Comparison of ENCODE assay signal across 8 cellular contexts in the genomic region with DNA sequence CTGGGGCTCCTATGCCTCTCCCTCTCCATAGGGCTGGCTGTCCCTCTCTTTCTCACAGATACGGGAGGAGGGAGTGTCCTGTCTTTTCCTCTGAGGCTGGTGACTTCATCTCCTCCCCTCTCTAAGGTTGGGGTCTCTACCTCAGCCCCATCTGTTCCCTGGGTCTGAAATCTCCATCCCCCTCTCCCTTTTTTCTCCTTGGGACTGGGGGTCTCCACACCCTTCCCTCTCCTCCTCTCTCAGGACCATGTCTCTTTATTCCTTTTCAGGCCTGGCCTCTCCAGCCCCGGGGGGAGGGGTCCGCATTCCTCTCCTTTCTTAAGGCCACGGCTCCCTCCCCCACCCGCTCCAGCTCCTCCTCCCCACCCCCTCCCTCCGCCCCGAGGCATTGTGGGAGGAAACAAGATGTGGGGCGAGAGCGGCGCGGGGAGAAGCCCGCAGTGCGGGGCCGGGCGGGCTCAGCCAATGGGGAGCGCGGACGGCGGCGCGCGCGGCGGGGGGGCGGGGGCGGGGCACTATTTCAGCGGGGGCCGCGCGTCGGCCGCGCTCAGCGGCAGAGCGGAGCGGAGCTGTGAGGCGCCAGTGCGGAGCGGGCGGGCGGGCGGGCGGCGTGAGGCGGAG. TPM values are rescaled to one million over a fixed set of nuclear protein-coding genes. Genes with fewer than 3 reads are reported as not detected.
DNase-seq lines count a peak whose midpoint lies in the region; ATAC-seq, FAIRE-seq and TF ChIP-seq lines count a peak whose summit lies in the region.

A gene (plus strand): TSS at position 550 of the 621 bp plus-strand sequence. CDS start 3,672 bp downstream, outside the sequence.

- no peak for FAIRE-seq in D721Med (lab: Jason Lieb, UNC)

- peaks cover 40% of the 10 kb centered on the region for H4K20me1 ChIP-seq in PC-9 (ENCODE audit: insufficient read depth)

- no peaks in the 10 kb centered on the region for H3K9me2 ChIP-seq in PC-9 (ENCODE audit: insufficient read depth)

- H2AFZ ChIP-seq in PC-9 = peak within 1 kb of the TSS; percentile 79

- H3K4me3 Mint-ChIP-seq in activated T-cell treated with anti-CD3 and anti-CD28 coated beads, Interleukin-2, amount 50 U/mL, for 4 hours = peak within 1 kb of the TSS; percentile 90

- H3K9ac ChIP-seq in muscle layer of colon (ENCODE audit: low read length) = peak within 1 kb of the TSS; percentile 71

- peaks cover 10% of the 10 kb centered on the region; the same call in 1 of the 2 replicates for H3F3A ChIP-seq in PC-9 (ENCODE audit: insufficient read depth, low read depth)

- peaks cover 46% of the 10 kb centered on the region for H3K79me2 ChIP-seq in PC-9 (ENCODE audit: low read depth)

- DNase-seq in D721Med (ENCODE audit: insufficient read length, low spot score) (peak; percentile 86), PC-9 (peak; percentile 64 to 86)
- DNase-seq in Jurkat, Clone E6-1 (ENCODE audit: low read depth, low spot score) = peak; percentile 82
- DNase-seq in activated T-cell treated with anti-CD3 and anti-CD28 coated beads, Interleukin-2, amount 50 U/mL, for 4 hours = peak; percentile 88
- peak; percentile 77 to 78 for DNase-seq in stimulated activated CD8-positive, alpha-beta memory T cell treated with anti-CD3 and anti-CD28 coated beads, Interleukin-7, amount 100 ng/mL, for 1 hour (ENCODE audit: low read depth in 2 of 2)

- H3K27me3 Mint-ChIP-seq in activated T-cell treated with anti-CD3 and anti-CD28 coated beads, Interleukin-2, amount 50 U/mL, for 4 hours (ENCODE audit: low read depth) = no peaks in the 10 kb centered on the region

- peaks cover 16% of the 10 kb centered on the region for H3K36me3 Mint-ChIP-seq in activated T-cell treated with anti-CD3 and anti-CD28 coated beads, Interleukin-2, amount 50 U/mL, for 4 hours (ENCODE audit: insufficient read depth)

- H3K27ac ChIP-seq in PC-9 (no peak within 1 kb of the TSS), muscle layer of colon (ENCODE audit: low read depth, low read length) (peak within 1 kb of the TSS; percentile 92)

- POLR2A ChIA-PET in PC-9 (lab: Charles Lee; ENCODE audit: unreplicated experiment) = interaction anchor here (0.6 to 0.7 kb wide), 5 partner anchors 75 to 270 kb away, joined by 5 to 20 read pairs (median 8); no protein-coding TSS in a partner anchor

- no TSS peak for BruUV-seq in PC-9 (replicated peaks; lab: Mats Ljungman, UMichigan)

- H3K36me3 ChIP-seq in PC-9 (ENCODE audit: low read depth) = peaks cover 29% of the 10 kb centered on the region
- peaks cover 12% of the 10 kb centered on the region for H3K36me3 ChIP-seq in muscle layer of colon (ENCODE audit: insufficient read depth, low read length)

- TF ChIP-seq CTCF in D721Med (IDR thresholded peaks at IDR 0.05; ENCODE audit: insufficient read depth, missing control alignments) (no peak), PC-9 (conservative IDR thresholded peaks at IDR 0.05) (no peak)

- ATAC-seq in GM21529 (IDR thresholded peaks at IDR 0.05; ENCODE audit: unreplicated experiment) (peak; percentile 77), esophagus mucosa (peak; percentile 90)
- peak; percentile 81 to 85 for ATAC-seq in activated T-cell treated with anti-CD3 and anti-CD28 coated beads, Interleukin-2, amount 50 U/mL, for 4 hours

- CTCF ChIA-PET in PC-9 (lab: Charles Lee) = interaction anchor here (0.5 to 1.1 kb wide), 5 partner anchors 18 to 94 kb away, joined by 3 to 6 read pairs (median 4); no protein-coding TSS in a partner anchor

- intact Hi-C loops in PC-9 (cut with micrococcal nuclease; ENCODE audit: unreplicated experiment) = loop anchor here (5.0 to 10.0 kb wide), 2 partner anchors 61 to 228 kb away; a partner anchor contains a TSS

- H3K4me1 ChIP-seq in PC-9 (replicated peaks; ENCODE audit: insufficient read depth) (peaks cover 17% of the 10 kb centered on the region), muscle layer of colon (ENCODE audit: insufficient read depth, low read length) (peaks cover 38% of the 10 kb centered on the region)

- H3K4me3 ChIP-seq in Jurkat, Clone E6-1 (ENCODE audit: low read length) = peak within 1 kb of the TSS; percentile 90
- H3K4me3 ChIP-seq in PC-9 = peak within 1 kb of the TSS; percentile 86
- H3K4me3 ChIP-seq in muscle layer of colon (ENCODE audit: low read depth in 1 of 2, low read length in 2 of 2) = peak within 1 kb of the TSS; percentile 65 to 90

- peak within 1 kb of the TSS; percentile 93 for H3K4me2 ChIP-seq in PC-9

- peaks cover 5% of the 10 kb centered on the region; the same call in 1 of the 2 replicates for H3K27me3 ChIP-seq in PC-9 (ENCODE audit: insufficient read depth, low read depth)
- H3K27me3 ChIP-seq in muscle layer of colon (ENCODE audit: control insufficient read depth in 1 of 2, insufficient read depth in 2 of 2, low read length in 2 of 2) = no peaks in the 10 kb centered on the region

- peaks cover 37% of the 10 kb centered on the region for H3K4me1 Mint-ChIP-seq in activated T-cell treated with anti-CD3 and anti-CD28 coated beads, Interleukin-2, amount 50 U/mL, for 4 hours (ENCODE audit: low read depth)

- no peaks in the 10 kb centered on the region for H3K9me3 Mint-ChIP-seq in activated T-cell treated with anti-CD3 and anti-CD28 coated beads, Interleukin-2, amount 50 U/mL, for 4 hours

- no peaks in the 10 kb centered on the region for H3K9me3 ChIP-seq in PC-9 (ENCODE audit: insufficient read depth, low read depth)
- no peaks in the 10 kb centered on the region for H3K9me3 ChIP-seq in muscle layer of colon (ENCODE audit: low read length)

RNA-seq across cellular contexts. Expression of the gene that starts here (rescaled TPM):
- 43.5 TPM for polyA plus RNA-seq in Jurkat, Clone E6-1 (2012; ENCODE audit: insufficient read depth, insufficient read length)
- total RNA-seq in PC-9 (2021) (29.3 and 36.2 TPM in 2 replicates), esophagus mucosa (18.6 TPM)
- total RNA-seq in activated T-cell treated with anti-CD3 and anti-CD28 coated beads, Interleukin-2, amount 50 U/mL, for 4 hours = 10 to 100 TPM; 40.3 to 43.5 (median 42.3) TPM
